22 cellular contexts compared by ENCODE assay signal in the genomic region with DNA sequence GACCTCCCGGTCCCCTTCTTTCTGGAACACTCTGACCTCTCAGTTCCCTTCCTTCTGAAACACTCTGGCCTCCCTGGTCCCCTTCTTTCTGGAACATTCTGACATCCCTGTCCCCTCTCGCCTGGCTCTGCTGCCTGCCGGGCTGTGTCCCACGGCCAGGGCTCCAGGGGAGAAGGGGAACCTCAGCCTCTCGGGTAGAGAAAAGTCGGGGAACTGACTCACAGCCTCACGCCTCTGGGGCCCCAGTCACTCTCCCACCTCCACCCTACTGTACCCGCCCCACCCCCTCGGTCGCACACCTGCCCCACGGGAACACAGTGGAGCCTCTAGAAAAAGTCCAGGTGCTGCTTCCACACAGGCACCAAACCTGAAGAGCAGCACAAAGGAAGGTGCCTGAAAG.
"Had no signal": no experiment of that assay in that cellular context is flagged by ENCODE, and none has a peak within 500 bp of the region (broad histone marks: within the 10 kb centered on the region; RNA-seq: fewer than 3 reads in every experiment).

No MANE protein-coding gene starts in this region.

- H3K4me1 Mint-ChIP-seq: neural crest cell; stimulated activated memory B cell treated with anti-CD40 and anti-IgM and Interleukin-4, amounts not matched to agents 10 μg/mL and 1 μg/mL and 100 μg/mL, for 72 hours had no signal

- H3K9me3 ChIP-seq: body of pancreas, testis, vagina had no signal

- ATAC-seq: body of pancreas; left lobe of liver; naive thymus-derived CD4-positive, alpha-beta T cell; sciatic nerve; stimulated activated memory B cell treated with anti-CD40 and anti-IgM and Interleukin-4, amounts not matched to agents 10 μg/mL and 1 μg/mL and 100 μg/mL, for 72 hours had no signal

- DNase-seq: activated CD4-positive, alpha-beta T cell treated with anti-CD3 and anti-CD28 coated beads for 4 hours; activated CD4-positive, alpha-beta T cell treated with anti-CD3 and anti-CD28 coated beads, Interleukin-2, amount 50 U/mL, for 48 hours; activated CD4-positive, CD25-positive, alpha-beta regulatory T cell; activated gamma-delta T cell treated with Interleukin-2 at 50 U/mL for 16 hours; anterior cingulate cortex; body of pancreas; occipital lobe; small intestine; T1000; testis; trophoblast cell had no signal

- H3K36me3 Mint-ChIP-seq: activated naive CD4-positive, alpha-beta T cell treated with anti-CD3 and anti-CD28 coated beads, Interleukin-2, amount 50 U/mL, for 24 hours; stimulated activated memory B cell treated with anti-CD40 and anti-IgM and Interleukin-4, amounts not matched to agents 10 μg/mL and 1 μg/mL and 100 μg/mL, for 72 hours had no signal

- H3K27ac Mint-ChIP-seq: activated naive CD4-positive, alpha-beta T cell treated with anti-CD3 and anti-CD28 coated beads, Interleukin-2, amount 50 U/mL, for 24 hours; stimulated activated memory B cell treated with anti-CD40 and anti-IgM and Interleukin-4, amounts not matched to agents 10 μg/mL and 1 μg/mL and 100 μg/mL, for 72 hours; T-helper 1 cell treated with Interleukin-12 subunit alpha and Interleukin-12 subunit beta and Interleukin-4 antibody, amounts not matched to agents 30 μg/mL and 1 μg/mL, for 36 hours had no signal

- H3K9me3 Mint-ChIP-seq: activated naive CD4-positive, alpha-beta T cell treated with anti-CD3 and anti-CD28 coated beads, Interleukin-2, amount 50 U/mL, for 24 hours; stimulated activated memory B cell treated with anti-CD40 and anti-IgM and Interleukin-4, amounts not matched to agents 10 μg/mL and 1 μg/mL and 100 μg/mL, for 72 hours; T-helper 1 cell treated with Interleukin-12 subunit alpha and Interleukin-12 subunit beta and Interleukin-4 antibody, amounts not matched to agents 30 μg/mL and 1 μg/mL, for 36 hours had no signal

- H3K4me3 ChIP-seq: body of pancreas, cardiac muscle cell, heart left ventricle, lung, testis, vagina had no signal

- H3K27ac ChIP-seq: body of pancreas, cardiac muscle cell, heart left ventricle, testis, vagina had no signal

- H3K36me3 ChIP-seq: cardiac muscle cell, heart left ventricle, vagina had no signal

- H3K27me3 ChIP-seq: cardiac muscle cell, testis, vagina had no signal

- H3K4me1 ChIP-seq: body of pancreas, heart left ventricle, testis, vagina had no signal

- H3K4me3 Mint-ChIP-seq: activated naive CD4-positive, alpha-beta T cell treated with anti-CD3 and anti-CD28 coated beads, Interleukin-2, amount 50 U/mL, for 24 hours; neural crest cell; stimulated activated memory B cell treated with anti-CD40 and anti-IgM and Interleukin-4, amounts not matched to agents 10 μg/mL and 1 μg/mL and 100 μg/mL, for 72 hours; T-helper 1 cell treated with Interleukin-12 subunit alpha and Interleukin-12 subunit beta and Interleukin-4 antibody, amounts not matched to agents 30 μg/mL and 1 μg/mL, for 36 hours had no signal
